ENCODE assay signal across 9 cellular contexts in genomic region chr1:156128749-156129682, GRCh38. TPM values are rescaled to one million over a fixed set of nuclear protein-coding genes. Genes with fewer than 3 reads are reported as not detected.
DNase-seq lines count a peak whose midpoint lies in the region; ATAC-seq and TF ChIP-seq lines count a peak whose summit lies in the region.
"Had no signal": no experiment of that assay in that cellular context is flagged by ENCODE, and none has a peak within 500 bp of the region (broad histone marks: within the 10 kb centered on the region; RNA-seq: fewer than 3 reads in every experiment).

No MANE protein-coding gene starts in this region.

- no peaks in the 10 kb centered on the region for H3K27me3 ChIP-seq in uterus

- no peaks in the 10 kb centered on the region for H3K9me3 Mint-ChIP-seq in activated T-cell treated with anti-CD3 and anti-CD28 coated beads, Interleukin-2, amount 50 U/mL, for 24 hours

- peak overlapping the region; percentile 55 for H3K27ac Mint-ChIP-seq in activated T-cell treated with anti-CD3 and anti-CD28 coated beads, Interleukin-2, amount 50 U/mL, for 24 hours

- no peak overlapping the region for H3K4me3 ChIP-seq in mesodermal cell (ENCODE audit: extremely low read depth, insufficient read depth, low read length, poor library complexity, severe bottlenecking)
- H3K4me3 ChIP-seq in uterus: peak overlapping the region; percentile 17 to 18

- no peak for TF ChIP-seq CTCF in uterus (IDR thresholded peaks at IDR 0.05)

- 68 to 79% methylated on average over 2 to 4 of the region's 8 CpGs for WGBS in mesodermal cell (ENCODE audit: insufficient coverage in 2 of 2), 2 experiments

- H3K27me3 Mint-ChIP-seq in activated T-cell treated with anti-CD3 and anti-CD28 coated beads, Interleukin-2, amount 50 U/mL, for 24 hours: no peaks in the 10 kb centered on the region

- H3K36me3 ChIP-seq in mesodermal cell (ENCODE audit: control insufficient read depth, insufficient read depth, low read length) (peaks cover 52% of the 10 kb centered on the region), uterus (no peaks in the 10 kb centered on the region)

- peak overlapping the region; percentile 73 for H3K27ac ChIP-seq in cingulate gyrus (ENCODE audit: low read depth, low read length)
- H3K27ac ChIP-seq in mesodermal cell (ENCODE audit: low read depth, low read length, severe bottlenecking): peak overlapping the region; percentile 98
- peak overlapping the region; percentile 97 to 99 for H3K27ac ChIP-seq in uterus

- H3K4me1 Mint-ChIP-seq in activated T-cell treated with anti-CD3 and anti-CD28 coated beads, Interleukin-2, amount 50 U/mL, for 24 hours (ENCODE audit: low read depth): peaks cover 60% of the 10 kb centered on the region

- intact Hi-C loops in uterus (cut with DNase I; ENCODE audit: low total_unique reads): no loop called here

- TF ChIP-seq POLR2A in uterus (IDR thresholded peaks at IDR 0.05): peak; percentile 30 to 48

- no peaks in the 10 kb centered on the region for H3K9me3 ChIP-seq in mesodermal cell (ENCODE audit: control insufficient read depth, low read length)
- no peaks in the 10 kb centered on the region for H3K9me3 ChIP-seq in uterus

- peaks cover 61% of the 10 kb centered on the region for H3K36me3 Mint-ChIP-seq in activated T-cell treated with anti-CD3 and anti-CD28 coated beads, Interleukin-2, amount 50 U/mL, for 24 hours (ENCODE audit: low read depth)

- H3K4me1 ChIP-seq in mesodermal cell (ENCODE audit: control insufficient read depth, insufficient read depth, low read length, poor library complexity, severe bottlenecking) (peaks cover 58% of the 10 kb centered on the region), uterus (peaks cover 42 to 43% of the 10 kb centered on the region in 2 donors)

- DNase-seq in activated T-cell treated with anti-CD3 and anti-CD28 coated beads, Interleukin-2, amount 50 U/mL, for 24 hours: no peak
- DNase-seq in activated T-cell treated with anti-CD3 and anti-CD28 coated beads for 4 hours (no peak), uterus (peak; percentile 83 to 87), NCI-H748 treated with DMSO at 0.1 percent for 48 hours (lab: John Stamatoyannopoulos, UW) (no peak), NCI-H526 (lab: John Stamatoyannopoulos, UW) (no peak)
- DNase-seq: activated effector memory CD4-positive, alpha-beta T cell treated with anti-CD3 and anti-CD28 coated beads, Interleukin-2, amount 50 U/mL, for 16 hours had no signal

- no peak for ATAC-seq in HG03097 (IDR thresholded peaks at IDR 0.05; ENCODE audit: low FRiP score, unreplicated experiment)

- peak overlapping the region; percentile 41 for H3K4me3 Mint-ChIP-seq in activated T-cell treated with anti-CD3 and anti-CD28 coated beads, Interleukin-2, amount 50 U/mL, for 24 hours

RNA-seq across cellular contexts. Expression of gene LMNA, which starts 14.5 kb away (rescaled TPM):
- polyA plus RNA-seq in mesodermal cell (2013, experiment 1 of 2): 193 TPM
- 171 TPM for polyA plus RNA-seq in mesodermal cell (2013, experiment 2 of 2)
- total RNA-seq in uterus: 100 to 1,000 TPM; 245 to 533 (median 373) TPM

RNA-seq across cellular contexts. Expression of gene SEMA4A, which starts 24.4 kb away (rescaled TPM):
- polyA plus RNA-seq in mesodermal cell (2013, experiment 1 of 2): 1.6 TPM
- 1.4 TPM for polyA plus RNA-seq in mesodermal cell (2013, experiment 2 of 2)
- total RNA-seq in uterus: 1 to 10 TPM in 3 of 4 donors, not detected in 1; 3.1 to 8.2 (median 4.1) TPM

RNA-seq across cellular contexts. Expression of gene MEX3A, which starts 46.8 kb away (rescaled TPM):
- 61.7 TPM for polyA plus RNA-seq in mesodermal cell (2013, experiment 1 of 2)
- polyA plus RNA-seq in mesodermal cell (2013, experiment 2 of 2): 47.5 TPM
- 10 to 100 TPM in 1 of 4 donors, 1 to 10 TPM in 1, under 1 TPM in 2; 0.29 to 13.3 (median 2.0) TPM for total RNA-seq in uterus

Comparison
In these comparisons a context has a peak if more than half of its experiments do, and no peak if none do; other contexts are left out.
1. DNase-seq: peak in uterus (2 of 2); none in activated T-cell treated with anti-CD3 and anti-CD28 coated beads, Interleukin-2, amount 50 U/mL, for 24 hours (single experiment), activated T-cell treated with anti-CD3 and anti-CD28 coated beads for 4 hours (single experiment), NCI-H748 treated with DMSO at 0.1 percent for 48 hours (single experiment) and NCI-H526 (0 of 2).
2. Peak in every context shown above with its lines, with median percentiles within 50 percentile points of each other: H3K27ac ChIP-seq.